Comparison of ENCODE assay signal across 8 cellular contexts in genomic region chr1:234722267-234722704, GRCh38.
DNase-seq lines count a peak whose midpoint lies in the region; ATAC-seq and TF ChIP-seq lines count a peak whose summit lies in the region.

No MANE protein-coding gene starts in this region.

- H3K4me3 Mint-ChIP-seq in neural crest cell, result peak overlapping the region; percentile 50

- peak overlapping the region; percentile 0 for H3K4me3 ChIP-seq in AG10803 (ENCODE audit: low read length)
- H3K4me3 ChIP-seq in NB4 (ENCODE audit: low read depth, low read length), result no peak overlapping the region
- H3K4me3 ChIP-seq in coronary artery, result peak overlapping the region; percentile 53

- peak overlapping the region; percentile 94 to 95 for H3K27ac ChIP-seq in coronary artery

- ATAC-seq in GM21528 (IDR thresholded peaks at IDR 0.05; ENCODE audit: low FRiP score, unreplicated experiment), result no peak
- ATAC-seq in HG03521 (IDR thresholded peaks at IDR 0.05; ENCODE audit: unreplicated experiment), result no peak
- ATAC-seq in HG03280 (IDR thresholded peaks at IDR 0.05; ENCODE audit: unreplicated experiment), result no peak

- peaks cover 98% of the 10 kb centered on the region for H3K4me1 Mint-ChIP-seq in neural crest cell

- no peaks in the 10 kb centered on the region for H3K9me3 Mint-ChIP-seq in neural crest cell

- DNase-seq in AG10803 (ENCODE audit: low read depth) (no peak), NB4 (ENCODE audit: low read depth) (peak; percentile 55), coronary artery (ENCODE audit: low spot score) (peak; percentile 78), neural crest cell (ENCODE audit: low read depth, low spot score) (no peak), NOMO-1 treated with dmso at 0.1 percent for 144 hours (lab: John Stamatoyannopoulos, UW; ENCODE audit: unreplicated experiment) (no peak)

- H3K27ac Mint-ChIP-seq in neural crest cell (ENCODE audit: unreplicated experiment), result peak overlapping the region; percentile 93

- no peaks in the 10 kb centered on the region for H3K27me3 Mint-ChIP-seq in neural crest cell (ENCODE audit: low read depth)

- H3K36me3 Mint-ChIP-seq in neural crest cell (ENCODE audit: low read depth), result no peaks in the 10 kb centered on the region

- no peak for TF ChIP-seq CTCF in AG10803 (conservative IDR thresholded peaks at IDR 0.05; ENCODE audit: low read length)
- no peak for TF ChIP-seq CTCF in NB4 (IDR thresholded peaks at IDR 0.05; ENCODE audit: low read depth, low read length)
- TF ChIP-seq CTCF in coronary artery (IDR thresholded peaks at IDR 0.05), result no peak
- no peak for TF ChIP-seq CTCF in neural crest cell (conservative IDR thresholded peaks at IDR 0.05)

- TF ChIP-seq POLR2A in NB4 (IDR thresholded peaks at IDR 0.05; ENCODE audit: extremely low read depth, insufficient read length), result no peak

Comparison
In these comparisons a context has a peak if more than half of its experiments do, and no peak if none do; other contexts are left out.
1. DNase-seq: peak in NB4 (single experiment) and coronary artery (single experiment); none in AG10803 (single experiment), neural crest cell (single experiment) and NOMO-1 treated with dmso at 0.1 percent for 144 hours (single experiment).